20 cellular contexts compared by ENCODE assay signal in the genomic region with DNA sequence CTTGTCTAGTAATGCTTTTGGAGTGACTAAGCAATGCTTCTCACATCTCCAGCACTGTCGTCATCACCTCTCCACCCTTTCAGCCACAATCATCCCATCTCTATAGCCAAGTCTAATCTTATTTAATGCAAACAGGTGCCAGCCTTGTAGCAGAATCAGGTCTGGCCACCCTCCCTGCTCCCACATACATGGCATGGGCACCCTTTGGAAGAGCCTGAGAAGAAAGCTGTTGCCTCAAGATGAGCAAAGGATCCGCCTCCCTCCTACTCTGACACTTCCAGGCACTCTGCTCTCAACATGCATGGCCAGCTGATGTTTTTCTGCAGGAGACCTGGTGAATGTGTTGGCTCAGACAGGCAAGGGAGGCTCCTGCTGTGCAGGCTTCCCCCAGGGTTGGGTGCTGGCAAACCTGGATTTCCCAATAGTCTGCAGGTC.
DNase-seq lines count a peak whose midpoint lies in the region; ATAC-seq and TF ChIP-seq lines count a peak whose summit lies in the region.
"Had no signal": no experiment of that assay in that cellular context is flagged by ENCODE, and none has a peak within 500 bp of the region (broad histone marks: within the 10 kb centered on the region; RNA-seq: fewer than 3 reads in every experiment).

No MANE protein-coding gene starts in this region.

- no peak overlapping the region for H3K4me3 Mint-ChIP-seq in osteocyte (ENCODE audit: unreplicated experiment)
- H3K4me3 Mint-ChIP-seq: B cell, IgD-negative memory B cell had no signal

- H3K36me3 ChIP-seq in MG63: no peaks in the 10 kb centered on the region

- no peaks in the 10 kb centered on the region for H3K27me3 Mint-ChIP-seq in osteocyte (ENCODE audit: unreplicated experiment)

- ATAC-seq in GM21576 (IDR thresholded peaks at IDR 0.05; ENCODE audit: unreplicated experiment): no peak
- ATAC-seq: SK-N-SH treated with all-trans-retinoic acid at 6 μM for 48 hours had no signal

- H3K9me3 Mint-ChIP-seq in osteocyte (ENCODE audit: unreplicated experiment): peaks cover 8% of the 10 kb centered on the region

- DNase-seq in NCI-H2107 treated with DMSO at 0.1 percent for 48 hours (lab: John Stamatoyannopoulos, UW; ENCODE audit: unreplicated experiment): peak; percentile 38
- DNase-seq in NCI-H2107 (lab: John Stamatoyannopoulos, UW): no peak
- DNase-seq in MG63: peak; percentile 56
- peak; percentile 27 for DNase-seq in ecto neural progenitor cell (ENCODE audit: low spot score)
- peak; percentile 54 for DNase-seq in osteocyte (ENCODE audit: extremely low spot score, unreplicated experiment)
- DNase-seq in activated CD4-positive, CD25-positive, alpha-beta regulatory T cell (lab: John Stamatoyannopoulos, UW): no peak
- no peak for DNase-seq in activated gamma-delta T cell treated with Interleukin-2 at 50 U/mL for 16 hours
- DNase-seq: GF-D8, GM23248, HCEC 1CT, Karpas-422, NCI-H1048, NCI-H1436, NCI-H2029 treated with DMSO at 0.1 percent for 48 hours, NCI-H226, NCI-H774 had no signal

- H3K27ac Mint-ChIP-seq in osteocyte (ENCODE audit: unreplicated experiment): no peak overlapping the region
- H3K27ac Mint-ChIP-seq: B cell, IgD-negative memory B cell had no signal

- H3K27me3 ChIP-seq in MG63: no peaks in the 10 kb centered on the region; the same call in 1 of the 2 replicates

- H3K9me3 ChIP-seq in MG63: no peaks in the 10 kb centered on the region

- no peaks in the 10 kb centered on the region for H3K36me3 Mint-ChIP-seq in osteocyte (ENCODE audit: unreplicated experiment)

- no peak overlapping the region for H3K4me3 ChIP-seq in MG63
- H3K4me3 ChIP-seq: GM23248 had no signal

- no peak for TF ChIP-seq CTCF in osteocyte (IDR thresholded peaks at IDR 0.05)

- no peaks in the 10 kb centered on the region for H3K4me1 Mint-ChIP-seq in osteocyte (ENCODE audit: unreplicated experiment)
- H3K4me1 Mint-ChIP-seq: B cell, IgD-negative memory B cell had no signal

Comparison
In these comparisons a context has a peak if more than half of its experiments do, and no peak if none do; other contexts are left out.
1. DNase-seq: peak in NCI-H2107 treated with DMSO at 0.1 percent for 48 hours (single experiment), MG63 (single experiment), ecto neural progenitor cell (single experiment) and osteocyte (single experiment); none in NCI-H2107 (single experiment), activated CD4-positive, CD25-positive, alpha-beta regulatory T cell (0 of 4) and activated gamma-delta T cell treated with Interleukin-2 at 50 U/mL for 16 hours (single experiment).